18 cellular contexts compared by ENCODE assay signal in genomic region chr13:114076329-114076761, GRCh38. TPM values are rescaled to one million over a fixed set of nuclear protein-coding genes. Genes with fewer than 3 reads are reported as not detected.
DNase-seq lines count a peak whose midpoint lies in the region; ATAC-seq and TF ChIP-seq lines count a peak whose summit lies in the region.
"Had no signal": no experiment of that assay in that cellular context is flagged by ENCODE, and none has a peak within 500 bp of the region (broad histone marks: within the 10 kb centered on the region; RNA-seq: fewer than 3 reads in every experiment).

No MANE protein-coding gene starts in this region.

- CTCF ChIA-PET in activated CD8-positive, alpha-beta T cell treated with anti-CD3 and anti-CD28 coated beads for 36 hours (lab: Charles Lee) = no interaction called here
- CTCF ChIA-PET in activated CD8-positive, alpha-beta T cell treated with anti-CD3 and anti-CD28 coated beads, Interleukin-2, amount 10 ng/mL, durations not matched to agents 7 days and 5 days (lab: Charles Lee) = interaction anchor here (0.9 kb wide), 1 partner anchor 34 kb away, joined by 3 read pairs; no protein-coding TSS in a partner anchor
- CTCF ChIA-PET in RWPE1 (lab: Yijun Ruan, JAX) = interaction anchor here (0.6 kb wide), 1 partner anchor 237 kb away, joined by 3 read pairs; no protein-coding TSS in a partner anchor

- H3K27ac Mint-ChIP-seq in activated CD8-positive, alpha-beta T cell treated with anti-CD3 and anti-CD28 coated beads for 36 hours = peak overlapping the region; percentile 50
- H3K27ac Mint-ChIP-seq in activated CD8-positive, alpha-beta T cell treated with anti-CD3 and anti-CD28 coated beads, Interleukin-2, amount 10 ng/mL, durations not matched to agents 7 days and 5 days = no peak overlapping the region
- H3K27ac Mint-ChIP-seq in immature natural killer cell (peak overlapping the region in 5 of 6 donors; percentile 60 to 89 (median 78)), nephron progenitor cell (no peak overlapping the region)
- H3K27ac Mint-ChIP-seq: T-helper 2 cell treated with Interferon-gamma antibody and Interleukin-4, amounts not matched to agents 5 μg/mL and 100 μg/mL, for 36 hours had no signal

- H3K27ac ChIP-seq in RWPE1 = peak overlapping the region; percentile 2; the same call in 1 of the 2 replicates
- H3K27ac ChIP-seq: 22Rv1, gastrocnemius medialis, KMS-11, psoas muscle had no signal

- TF ChIP-seq CTCF in activated CD8-positive, alpha-beta T cell treated with anti-CD3 and anti-CD28 coated beads for 36 hours (IDR thresholded peaks at IDR 0.05) = no peak
- no peak for TF ChIP-seq CTCF in RWPE1 (conservative IDR thresholded peaks at IDR 0.05; ENCODE audit: low read depth)
- no peak for TF ChIP-seq CTCF in nephron progenitor cell (IDR thresholded peaks at IDR 0.05)

- H3K4me1 Mint-ChIP-seq in activated CD8-positive, alpha-beta T cell treated with anti-CD3 and anti-CD28 coated beads for 36 hours (ENCODE audit: low read depth) = peaks cover 31% of the 10 kb centered on the region
- H3K4me1 Mint-ChIP-seq in activated CD8-positive, alpha-beta T cell treated with anti-CD3 and anti-CD28 coated beads, Interleukin-2, amount 10 ng/mL, durations not matched to agents 7 days and 5 days (ENCODE audit: low read depth) = peaks cover 3% of the 10 kb centered on the region
- H3K4me1 Mint-ChIP-seq in immature natural killer cell (peaks cover 71 to 87% of the 10 kb centered on the region in 2 donors), nephron progenitor cell (peaks cover 44% of the 10 kb centered on the region)

- intact Hi-C loops in activated CD8-positive, alpha-beta T cell treated with anti-CD3 and anti-CD28 coated beads for 36 hours (cut with micrococcal nuclease) = no loop called here
- intact Hi-C loops in posterior vena cava (cut with DNase I) = no loop called here

- H3K27me3 Mint-ChIP-seq in activated CD8-positive, alpha-beta T cell treated with anti-CD3 and anti-CD28 coated beads for 36 hours = no peaks in the 10 kb centered on the region
- no peaks in the 10 kb centered on the region for H3K27me3 Mint-ChIP-seq in activated CD8-positive, alpha-beta T cell treated with anti-CD3 and anti-CD28 coated beads, Interleukin-2, amount 10 ng/mL, durations not matched to agents 7 days and 5 days (ENCODE audit: low read depth)
- H3K27me3 Mint-ChIP-seq in immature natural killer cell (ENCODE audit: low read depth in 3 of 3) = peaks cover 39 to 67% (median 47%) of the 10 kb centered on the region in 3 donors
- H3K27me3 Mint-ChIP-seq in nephron progenitor cell (ENCODE audit: low read depth, poor library complexity) = peaks cover 8% of the 10 kb centered on the region

- POLR2A ChIA-PET in activated CD8-positive, alpha-beta T cell treated with anti-CD3 and anti-CD28 coated beads for 36 hours (lab: Charles Lee) = interaction anchor here (1.3 to 1.5 kb wide), 2 partner anchors 10 to 27 kb away, joined by 3 to 4 read pairs; no protein-coding TSS in a partner anchor
- POLR2A ChIA-PET in activated CD8-positive, alpha-beta T cell treated with anti-CD3 and anti-CD28 coated beads, Interleukin-2, amount 10 ng/mL, durations not matched to agents 7 days and 5 days (lab: Charles Lee) = no interaction called here
- POLR2A ChIA-PET in RWPE1 (lab: Yijun Ruan, JAX; ENCODE audit: low non-redundant PET) = no interaction called here

- H3K9me3 Mint-ChIP-seq in activated CD8-positive, alpha-beta T cell treated with anti-CD3 and anti-CD28 coated beads for 36 hours = no peaks in the 10 kb centered on the region
- no peaks in the 10 kb centered on the region for H3K9me3 Mint-ChIP-seq in activated CD8-positive, alpha-beta T cell treated with anti-CD3 and anti-CD28 coated beads, Interleukin-2, amount 10 ng/mL, durations not matched to agents 7 days and 5 days (ENCODE audit: insufficient read depth)
- H3K9me3 Mint-ChIP-seq in immature natural killer cell (peaks cover 0 to 8% (median 0%) of the 10 kb centered on the region in 6 donors), nephron progenitor cell (no peaks in the 10 kb centered on the region)
- H3K9me3 Mint-ChIP-seq: T-helper 2 cell treated with Interferon-gamma antibody and Interleukin-4, amounts not matched to agents 5 μg/mL and 100 μg/mL, for 36 hours had no signal

- no peak overlapping the region for H3K4me3 Mint-ChIP-seq in activated CD8-positive, alpha-beta T cell treated with anti-CD3 and anti-CD28 coated beads for 36 hours
- no peak overlapping the region for H3K4me3 Mint-ChIP-seq in activated CD8-positive, alpha-beta T cell treated with anti-CD3 and anti-CD28 coated beads, Interleukin-2, amount 10 ng/mL, durations not matched to agents 7 days and 5 days
- H3K4me3 Mint-ChIP-seq in immature natural killer cell (peak overlapping the region in 4 of 5 donors; percentile 52 to 70 (median 64)), nephron progenitor cell (no peak overlapping the region)
- H3K4me3 Mint-ChIP-seq: T-helper 2 cell treated with Interferon-gamma antibody and Interleukin-4, amounts not matched to agents 5 μg/mL and 100 μg/mL, for 36 hours had no signal

- DNase-seq in activated CD8-positive, alpha-beta T cell treated with anti-CD3 and anti-CD28 coated beads for 36 hours = no peak
- DNase-seq in activated CD8-positive, alpha-beta T cell treated with anti-CD3 and anti-CD28 coated beads, Interleukin-2, amount 10 ng/mL, durations not matched to agents 7 days and 5 days = no peak
- DNase-seq in RWPE1 (ENCODE audit: low spot score) (no peak), immature natural killer cell (no peak), posterior vena cava (ENCODE audit: low spot score) (peak; percentile 55), NCI-H2029 (lab: John Stamatoyannopoulos, UW) (no peak), nephron progenitor cell (no peak)
- DNase-seq: amniotic stem cell, DND-41, NCI-H1694, NCI-H446, SIG-M5 had no signal

- H3K36me3 Mint-ChIP-seq in activated CD8-positive, alpha-beta T cell treated with anti-CD3 and anti-CD28 coated beads for 36 hours (ENCODE audit: low read depth) = peaks cover 18% of the 10 kb centered on the region
- peaks cover 25% of the 10 kb centered on the region for H3K36me3 Mint-ChIP-seq in activated CD8-positive, alpha-beta T cell treated with anti-CD3 and anti-CD28 coated beads, Interleukin-2, amount 10 ng/mL, durations not matched to agents 7 days and 5 days (ENCODE audit: low read depth)
- H3K36me3 Mint-ChIP-seq in immature natural killer cell (peaks cover 17 to 38% (median 31%) of the 10 kb centered on the region in 3 donors), nephron progenitor cell (ENCODE audit: low read depth) (peaks cover 20% of the 10 kb centered on the region)

- no peak for ATAC-seq in activated CD8-positive, alpha-beta T cell treated with anti-CD3 and anti-CD28 coated beads for 36 hours
- ATAC-seq in activated CD8-positive, alpha-beta T cell treated with anti-CD3 and anti-CD28 coated beads, Interleukin-2, amount 10 ng/mL, durations not matched to agents 7 days and 5 days = no peak
- no peak for ATAC-seq in GM19328 (IDR thresholded peaks at IDR 0.05; ENCODE audit: unreplicated experiment)
- ATAC-seq: gastrocnemius medialis, psoas muscle had no signal

RNA-seq across cellular contexts. Expression of gene RASA3, which starts 56.1 kb away (rescaled TPM):
- 10 to 100 TPM; 28.9 to 32.3 TPM for total RNA-seq in activated CD8-positive, alpha-beta T cell treated with anti-CD3 and anti-CD28 coated beads for 36 hours
- 10 to 100 TPM; 36.9 to 39.3 TPM for total RNA-seq in activated CD8-positive, alpha-beta T cell treated with anti-CD3 and anti-CD28 coated beads, Interleukin-2, amount 10 ng/mL, durations not matched to agents 7 days and 5 days
- 100 to 1,000 TPM in 1 of 3 donors, 10 to 100 TPM in 2; 37.4 to 153 (median 64.8) TPM for polyA plus RNA-seq in immature natural killer cell
- total RNA-seq in posterior vena cava = 10 to 100 TPM; 28.8 to 30.1 TPM

Comparison
In these comparisons a context has a peak if more than half of its experiments do, and no peak if none do; other contexts are left out.
1. H3K27ac Mint-ChIP-seq: peak in activated CD8-positive, alpha-beta T cell treated with anti-CD3 and anti-CD28 coated beads for 36 hours (single experiment) and immature natural killer cell (5 of 6); none in activated CD8-positive, alpha-beta T cell treated with anti-CD3 and anti-CD28 coated beads, Interleukin-2, amount 10 ng/mL, durations not matched to agents 7 days and 5 days (single experiment) and nephron progenitor cell (single experiment).
2. H3K4me3 Mint-ChIP-seq: peak in immature natural killer cell (4 of 5); none in activated CD8-positive, alpha-beta T cell treated with anti-CD3 and anti-CD28 coated beads for 36 hours (single experiment), activated CD8-positive, alpha-beta T cell treated with anti-CD3 and anti-CD28 coated beads, Interleukin-2, amount 10 ng/mL, durations not matched to agents 7 days and 5 days (single experiment) and nephron progenitor cell (single experiment).